15 cellular contexts compared by ENCODE assay signal in the genomic region with DNA sequence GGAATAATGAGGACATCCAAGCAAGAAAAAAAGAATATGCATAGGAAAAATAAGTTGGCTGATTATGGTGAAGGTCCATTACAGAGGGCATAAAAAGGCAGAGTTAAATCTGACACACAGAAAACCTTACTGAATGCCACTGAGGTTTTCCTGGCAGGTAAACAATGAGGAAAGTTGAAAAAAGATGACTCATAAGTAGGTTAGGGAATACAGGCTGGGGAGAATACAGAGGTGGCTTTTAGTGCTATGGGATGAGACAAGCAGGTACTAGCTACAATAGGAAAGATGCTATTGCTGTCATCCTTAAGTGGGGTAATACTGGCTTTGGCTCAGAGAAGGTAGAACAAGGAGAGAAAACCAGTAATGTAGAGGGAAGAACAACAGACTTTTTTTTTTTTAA. TPM values are rescaled to one million over a fixed set of nuclear protein-coding genes. Genes with fewer than 3 reads are reported as not detected.
DNase-seq lines count a peak whose midpoint lies in the region; ATAC-seq and TF ChIP-seq lines count a peak whose summit lies in the region.
"Had no signal": no experiment of that assay in that cellular context is flagged by ENCODE, and none has a peak within 500 bp of the region (broad histone marks: within the 10 kb centered on the region; RNA-seq: fewer than 3 reads in every experiment).

No MANE protein-coding gene starts in this region.

- ATAC-seq in left lobe of liver (peak; percentile 42), HG03095 (IDR thresholded peaks at IDR 0.05; ENCODE audit: unreplicated experiment) (no peak), gastrocnemius medialis (no peak)
- no peak for ATAC-seq in activated CD8-positive, alpha-beta T cell treated with anti-CD3 and anti-CD28 coated beads for 36 hours
- ATAC-seq: activated T-cell treated with anti-CD3 and anti-CD28 coated beads, Interleukin-2, amount 50 U/mL, for 72 hours had no signal

- DNase-seq in DMS53 (lab: John Stamatoyannopoulos, UW) (peak; percentile 53), LoVo (ENCODE audit: low spot score) (peak; percentile 42), chondrocyte (ENCODE audit: low spot score) (no peak), left lobe of liver (ENCODE audit: low spot score) (no peak), cerebellar nuclear complex (lab: John Stamatoyannopoulos, UW) (no peak), gastrocnemius medialis (no peak)
- DNase-seq in activated CD8-positive, alpha-beta T cell treated with anti-CD3 and anti-CD28 coated beads for 36 hours = no peak
- DNase-seq: activated CD4-positive, alpha-beta T cell treated with anti-CD3 and anti-CD28 coated beads, Interleukin-2, amount 50 U/mL, for 48 hours; activated T-cell treated with anti-CD3 and anti-CD28 coated beads, Interleukin-2, amount 50 U/mL, for 72 hours; NCI-H1105; stimulated activated CD4-positive, alpha-beta T cell treated with anti-CD3 and anti-CD28 coated beads, Interleukin-4, amount 100 ng/mL, for 24 hours; T-helper 9 cell; thyroid gland had no signal

- H3K9me3 Mint-ChIP-seq in chondrocyte (ENCODE audit: low read depth) = no peaks in the 10 kb centered on the region
- no peaks in the 10 kb centered on the region for H3K9me3 Mint-ChIP-seq in activated CD8-positive, alpha-beta T cell treated with anti-CD3 and anti-CD28 coated beads for 36 hours
- H3K9me3 Mint-ChIP-seq: activated T-cell treated with anti-CD3 and anti-CD28 coated beads, Interleukin-2, amount 50 U/mL, for 72 hours; IgD-negative memory B cell had no signal

- no peaks in the 10 kb centered on the region for H3K27me3 ChIP-seq in gastrocnemius medialis
- H3K27me3 ChIP-seq: thyroid gland had no signal

- no peaks in the 10 kb centered on the region for H3K36me3 ChIP-seq in gastrocnemius medialis
- H3K36me3 ChIP-seq: thyroid gland had no signal

- POLR2A ChIA-PET in activated CD8-positive, alpha-beta T cell treated with anti-CD3 and anti-CD28 coated beads for 36 hours (lab: Charles Lee) = interaction anchor here (0.7 kb wide), 1 partner anchor 788 kb away, joined by 3 read pairs; no protein-coding TSS in a partner anchor

- CTCF ChIA-PET in activated CD8-positive, alpha-beta T cell treated with anti-CD3 and anti-CD28 coated beads for 36 hours (lab: Charles Lee) = no interaction called here

- TF ChIP-seq CTCF in chondrocyte (IDR thresholded peaks at IDR 0.05) (no peak), gastrocnemius medialis (IDR thresholded peaks at IDR 0.05 in 4 of 5, conservative IDR thresholded peaks at IDR 0.05 in 1 of 5) (no peak)
- TF ChIP-seq CTCF in activated CD8-positive, alpha-beta T cell treated with anti-CD3 and anti-CD28 coated beads for 36 hours (IDR thresholded peaks at IDR 0.05) = no peak

- H3K27ac ChIP-seq in gastrocnemius medialis = no peak overlapping the region
- H3K27ac ChIP-seq: thyroid gland had no signal

- H3K36me3 Mint-ChIP-seq in chondrocyte (ENCODE audit: low read depth) = no peaks in the 10 kb centered on the region
- H3K36me3 Mint-ChIP-seq in activated CD8-positive, alpha-beta T cell treated with anti-CD3 and anti-CD28 coated beads for 36 hours (ENCODE audit: low read depth) = no peaks in the 10 kb centered on the region

- H3K9me3 ChIP-seq in gastrocnemius medialis = no peaks in the 10 kb centered on the region
- H3K9me3 ChIP-seq: thyroid gland had no signal

- no peak overlapping the region for H3K4me3 ChIP-seq in gastrocnemius medialis
- H3K4me3 ChIP-seq: thyroid gland had no signal

- intact Hi-C loops in activated CD8-positive, alpha-beta T cell treated with anti-CD3 and anti-CD28 coated beads for 36 hours (cut with micrococcal nuclease) = no loop called here
- intact Hi-C loops in gastrocnemius medialis (cut with DNase I; ENCODE audit: low total_unique reads) = no loop called here

- no peaks in the 10 kb centered on the region for H3K4me1 Mint-ChIP-seq in chondrocyte (ENCODE audit: low read depth)
- H3K4me1 Mint-ChIP-seq in activated CD8-positive, alpha-beta T cell treated with anti-CD3 and anti-CD28 coated beads for 36 hours (ENCODE audit: low read depth) = no peaks in the 10 kb centered on the region
- H3K4me1 Mint-ChIP-seq: IgD-negative memory B cell had no signal

- H3K27me3 Mint-ChIP-seq in chondrocyte (ENCODE audit: low read depth) = no peaks in the 10 kb centered on the region
- no peaks in the 10 kb centered on the region for H3K27me3 Mint-ChIP-seq in activated CD8-positive, alpha-beta T cell treated with anti-CD3 and anti-CD28 coated beads for 36 hours
- H3K27me3 Mint-ChIP-seq: IgD-negative memory B cell had no signal

- in situ Hi-C loops in gastrocnemius medialis (cut with MboI; ENCODE audit: low sequenced_read_pairs in 4 of 4) = no loop called here

- no peak for TF ChIP-seq POLR2A in gastrocnemius medialis (IDR thresholded peaks at IDR 0.05)

- no peaks in the 10 kb centered on the region for H3K4me1 ChIP-seq in gastrocnemius medialis

- H3K4me3 Mint-ChIP-seq in chondrocyte (ENCODE audit: unreplicated experiment) = no peak overlapping the region
- H3K4me3 Mint-ChIP-seq in activated CD8-positive, alpha-beta T cell treated with anti-CD3 and anti-CD28 coated beads for 36 hours = no peak overlapping the region
- H3K4me3 Mint-ChIP-seq: activated T-cell treated with anti-CD3 and anti-CD28 coated beads, Interleukin-2, amount 50 U/mL, for 72 hours; IgD-negative memory B cell had no signal

- H3K27ac Mint-ChIP-seq in chondrocyte (ENCODE audit: unreplicated experiment) = peak overlapping the region; percentile 42
- no peak overlapping the region for H3K27ac Mint-ChIP-seq in activated CD8-positive, alpha-beta T cell treated with anti-CD3 and anti-CD28 coated beads for 36 hours
- H3K27ac Mint-ChIP-seq: activated T-cell treated with anti-CD3 and anti-CD28 coated beads, Interleukin-2, amount 50 U/mL, for 72 hours; IgD-negative memory B cell had no signal

RNA-seq across cellular contexts. Expression of a gene that starts 44.7 kb away (rescaled TPM):
- 17.9 to 37.9 TPM (median 20.2 TPM) in 3 replicates for total RNA-seq in chondrocyte
- 9.9 TPM for total RNA-seq in left lobe of liver
- total RNA-seq in activated CD8-positive, alpha-beta T cell treated with anti-CD3 and anti-CD28 coated beads for 36 hours = 10 to 100 TPM; 34.9 to 40.6 TPM
- total RNA-seq in gastrocnemius medialis = 1 to 10 TPM; 3.3 to 9.5 (median 6.1) TPM

Comparison
In these comparisons a context has a peak if more than half of its experiments do, and no peak if none do; other contexts are left out.
1. DNase-seq: peak in DMS53 (single experiment) and LoVo (single experiment); none in chondrocyte (single experiment), left lobe of liver (single experiment), activated CD8-positive, alpha-beta T cell treated with anti-CD3 and anti-CD28 coated beads for 36 hours (single experiment), cerebellar nuclear complex (0 of 2) and gastrocnemius medialis (0 of 2).